2 cellular contexts compared by ENCODE assay signal in the genomic region with DNA sequence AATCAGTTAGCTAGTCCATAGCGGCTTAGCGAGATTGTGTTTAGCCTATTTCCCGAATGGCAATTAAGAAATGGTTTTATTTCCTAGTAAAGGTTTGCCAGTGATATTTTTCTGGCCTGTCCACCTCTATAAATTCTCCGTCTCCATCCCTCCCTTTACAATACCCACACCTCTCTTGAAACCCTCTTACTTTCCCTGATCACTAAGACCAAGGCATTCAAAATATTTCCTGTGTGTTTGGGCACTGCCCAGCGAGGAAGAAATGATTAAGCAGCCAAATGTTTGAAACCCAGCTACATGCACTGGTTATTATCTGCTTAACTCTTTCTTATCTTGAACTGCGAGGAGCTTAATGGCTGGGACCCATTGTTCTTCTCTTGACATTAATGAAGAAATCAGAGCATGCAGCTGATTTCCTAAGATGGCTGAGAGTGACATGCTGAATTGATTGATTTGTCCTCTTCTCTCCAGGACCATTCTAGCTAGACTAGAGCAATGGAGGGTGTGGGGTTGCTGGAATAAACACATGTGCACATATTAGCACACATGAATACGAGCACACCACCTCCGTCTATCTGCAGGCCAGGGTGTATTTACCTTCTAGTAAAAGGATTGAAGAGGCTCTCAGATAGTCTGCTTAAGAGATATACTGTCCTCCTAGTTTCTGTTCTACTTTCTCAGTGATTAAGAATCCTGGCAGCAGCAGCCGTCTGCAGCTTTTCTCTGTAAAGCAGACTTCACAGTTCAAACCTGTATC.
TF ChIP-seq lines count a peak whose summit lies in the region.

No MANE protein-coding gene starts in this region.

TF ChIP-seq in Ishikawa, 13 proteins besides CTCF, POLR2A, EP300 and RAD21:
- TF ChIP-seq YY1 (IDR thresholded peaks at IDR 0.05; ENCODE audit: low read depth) (no peak), TEAD4 (IDR thresholded peaks at IDR 0.05) (0 out of 2 replicates have a peak, but pooled peaks have one; percentile 11)

TF ChIP-seq in K562, 482 proteins besides CTCF, POLR2A, EP300 and RAD21:
- no peak for TF ChIP-seq BMI1 (IDR thresholded peaks at IDR 0.05; ENCODE audit: low read length)
- TF ChIP-seq, protein P1, sequence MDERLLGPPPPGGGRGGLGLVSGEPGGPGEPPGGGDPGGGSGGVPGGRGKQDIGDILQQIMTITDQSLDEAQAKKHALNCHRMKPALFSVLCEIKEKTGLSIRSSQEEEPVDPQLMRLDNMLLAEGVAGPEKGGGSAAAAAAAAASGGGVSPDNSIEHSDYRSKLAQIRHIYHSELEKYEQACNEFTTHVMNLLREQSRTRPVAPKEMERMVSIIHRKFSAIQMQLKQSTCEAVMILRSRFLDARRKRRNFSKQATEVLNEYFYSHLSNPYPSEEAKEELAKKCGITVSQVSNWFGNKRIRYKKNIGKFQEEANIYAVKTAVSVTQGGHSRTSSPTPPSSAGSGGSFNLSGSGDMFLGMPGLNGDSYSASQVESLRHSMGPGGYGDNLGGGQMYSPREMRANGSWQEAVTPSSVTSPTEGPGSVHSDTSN (CRISPR knock-in tag; IDR thresholded peaks at IDR 0.05; ENCODE audit: low read depth): no peak
- TF ChIP-seq, protein P1 (tag; conservative IDR thresholded peaks at IDR 0.05; ENCODE audit: low read depth): peak; percentile 38; the same call in 1 of the 2 replicates
TF ChIP-seq in K562: peak in this region for 1.
